ENCODE assay signal across 8 cellular contexts in genomic region chr11:45178890-45179663, GRCh38. TPM values are rescaled to one million over a fixed set of nuclear protein-coding genes. Genes with fewer than 3 reads are reported as not detected.
A peak's percentile ranks its signal among the peaks of the same experiment; 100 is the strongest.
DNase-seq lines count a peak whose midpoint lies in the region; ATAC-seq lines count a peak whose summit lies in the region.
"Had no signal": no experiment of that assay in that cellular context is flagged by ENCODE, and none has a peak within 500 bp of the region (broad histone marks: within the 10 kb centered on the region; RNA-seq: fewer than 3 reads in every experiment).

No MANE protein-coding gene starts in this region.

- H3K27ac Mint-ChIP-seq in activated T-helper 17 cell treated with anti-CD3 and anti-CD28 coated beads, Interleukin-2, amount 50 U/mL, for 72 hours: no peak overlapping the region
- H3K27ac Mint-ChIP-seq in immature natural killer cell: no peak overlapping the region
- H3K27ac Mint-ChIP-seq in stimulated activated memory B cell treated with anti-CD40 and anti-IgM and Interleukin-4, amounts not matched to agents 10 μg/mL and 1 μg/mL and 100 μg/mL, for 72 hours: peak overlapping the region; percentile 21
- H3K27ac Mint-ChIP-seq in activated CD4-positive, alpha-beta T cell treated with anti-CD3 and anti-CD28 coated beads, Interleukin-2, amount 10 ng/mL, durations not matched to agents 24 days and 14 days: no peak overlapping the region

- no peaks in the 10 kb centered on the region for H3K36me3 Mint-ChIP-seq in activated T-helper 17 cell treated with anti-CD3 and anti-CD28 coated beads, Interleukin-2, amount 50 U/mL, for 72 hours (ENCODE audit: low read depth)
- H3K36me3 Mint-ChIP-seq in immature natural killer cell: no peaks in the 10 kb centered on the region
- H3K36me3 Mint-ChIP-seq in stimulated activated memory B cell treated with anti-CD40 and anti-IgM and Interleukin-4, amounts not matched to agents 10 μg/mL and 1 μg/mL and 100 μg/mL, for 72 hours: peaks cover 16% of the 10 kb centered on the region
- no peaks in the 10 kb centered on the region for H3K36me3 Mint-ChIP-seq in activated CD4-positive, alpha-beta T cell treated with anti-CD3 and anti-CD28 coated beads, Interleukin-2, amount 10 ng/mL, durations not matched to agents 24 days and 14 days (ENCODE audit: low read depth)

- intact Hi-C loops in activated CD4-positive, alpha-beta T cell treated with anti-CD3 and anti-CD28 coated beads, Interleukin-2, amount 10 ng/mL, durations not matched to agents 24 days and 14 days (cut with micrococcal nuclease): no loop called here

- DNase-seq in HPDE6-E6E7 (ENCODE audit: extremely low spot score) (peak; percentile 60), immature natural killer cell (no peak), activated T-cell treated with anti-CD3 and anti-CD28 coated beads for 4 hours (no peak), NCI-H524 treated with DMSO at 0.1 percent for 48 hours (lab: John Stamatoyannopoulos, UW) (no peak)
- no peak for DNase-seq in activated CD4-positive, alpha-beta T cell treated with anti-CD3 and anti-CD28 coated beads, Interleukin-2, amount 10 ng/mL, durations not matched to agents 24 days and 14 days
- DNase-seq: NCI-H446 treated with DMSO at 0.1 percent for 48 hours had no signal

- peak overlapping the region; percentile 59 for H3K4me3 Mint-ChIP-seq in activated T-helper 17 cell treated with anti-CD3 and anti-CD28 coated beads, Interleukin-2, amount 50 U/mL, for 72 hours
- peak overlapping the region; percentile 30 to 85 (median 53) for H3K4me3 Mint-ChIP-seq in immature natural killer cell
- no peak overlapping the region for H3K4me3 Mint-ChIP-seq in stimulated activated memory B cell treated with anti-CD40 and anti-IgM and Interleukin-4, amounts not matched to agents 10 μg/mL and 1 μg/mL and 100 μg/mL, for 72 hours
- no peak overlapping the region for H3K4me3 Mint-ChIP-seq in activated CD4-positive, alpha-beta T cell treated with anti-CD3 and anti-CD28 coated beads, Interleukin-2, amount 10 ng/mL, durations not matched to agents 24 days and 14 days

- peaks cover 14% of the 10 kb centered on the region for H3K4me1 Mint-ChIP-seq in activated T-helper 17 cell treated with anti-CD3 and anti-CD28 coated beads, Interleukin-2, amount 50 U/mL, for 72 hours
- H3K4me1 Mint-ChIP-seq in immature natural killer cell: peaks cover 10 to 16% of the 10 kb centered on the region in 2 donors
- H3K4me1 Mint-ChIP-seq in stimulated activated memory B cell treated with anti-CD40 and anti-IgM and Interleukin-4, amounts not matched to agents 10 μg/mL and 1 μg/mL and 100 μg/mL, for 72 hours: peaks cover 30% of the 10 kb centered on the region
- peaks cover 2% of the 10 kb centered on the region for H3K4me1 Mint-ChIP-seq in activated CD4-positive, alpha-beta T cell treated with anti-CD3 and anti-CD28 coated beads, Interleukin-2, amount 10 ng/mL, durations not matched to agents 24 days and 14 days

- no peaks in the 10 kb centered on the region for H3K9me3 Mint-ChIP-seq in activated T-helper 17 cell treated with anti-CD3 and anti-CD28 coated beads, Interleukin-2, amount 50 U/mL, for 72 hours
- no peaks in the 10 kb centered on the region for H3K9me3 Mint-ChIP-seq in immature natural killer cell
- no peaks in the 10 kb centered on the region for H3K9me3 Mint-ChIP-seq in stimulated activated memory B cell treated with anti-CD40 and anti-IgM and Interleukin-4, amounts not matched to agents 10 μg/mL and 1 μg/mL and 100 μg/mL, for 72 hours
- H3K9me3 Mint-ChIP-seq in activated CD4-positive, alpha-beta T cell treated with anti-CD3 and anti-CD28 coated beads, Interleukin-2, amount 10 ng/mL, durations not matched to agents 24 days and 14 days: no peaks in the 10 kb centered on the region

- H3K27me3 Mint-ChIP-seq in activated T-helper 17 cell treated with anti-CD3 and anti-CD28 coated beads, Interleukin-2, amount 50 U/mL, for 72 hours: peaks cover 32% of the 10 kb centered on the region
- H3K27me3 Mint-ChIP-seq in immature natural killer cell (ENCODE audit: low read depth in 3 of 3): peaks cover 3 to 13% (median 6%) of the 10 kb centered on the region in 3 donors
- peaks cover 10% of the 10 kb centered on the region for H3K27me3 Mint-ChIP-seq in stimulated activated memory B cell treated with anti-CD40 and anti-IgM and Interleukin-4, amounts not matched to agents 10 μg/mL and 1 μg/mL and 100 μg/mL, for 72 hours
- peaks cover 41% of the 10 kb centered on the region for H3K27me3 Mint-ChIP-seq in activated CD4-positive, alpha-beta T cell treated with anti-CD3 and anti-CD28 coated beads, Interleukin-2, amount 10 ng/mL, durations not matched to agents 24 days and 14 days

- no peak for ATAC-seq in activated T-helper 17 cell treated with anti-CD3 and anti-CD28 coated beads, Interleukin-2, amount 50 U/mL, for 72 hours (replicated peaks)
- no peak for ATAC-seq in stimulated activated memory B cell treated with anti-CD40 and anti-IgM and Interleukin-4, amounts not matched to agents 10 μg/mL and 1 μg/mL and 100 μg/mL, for 72 hours

RNA-seq across cellular contexts. Expression of gene PRDM11, which starts 32.6 kb away (rescaled TPM):
- total RNA-seq in activated T-helper 17 cell treated with anti-CD3 and anti-CD28 coated beads, Interleukin-2, amount 50 U/mL, for 72 hours: 1 to 10 TPM in 1 of 2 donors, under 1 TPM in 1; 0.40 to 2.0 TPM
- polyA plus RNA-seq in immature natural killer cell: 1 to 10 TPM in 1 of 3 donors, under 1 TPM in 2; 0.84 to 1.2 (median 0.94) TPM
- total RNA-seq in activated CD4-positive, alpha-beta T cell treated with anti-CD3 and anti-CD28 coated beads, Interleukin-2, amount 10 ng/mL, durations not matched to agents 24 days and 14 days: 1.4 and 1.9 TPM in 2 replicates

Comparison
In these comparisons a context has a peak if more than half of its experiments do, and no peak if none do; other contexts are left out.
1. H3K4me3 Mint-ChIP-seq: peak in activated T-helper 17 cell treated with anti-CD3 and anti-CD28 coated beads, Interleukin-2, amount 50 U/mL, for 72 hours (single experiment) and immature natural killer cell (5 of 5); none in stimulated activated memory B cell treated with anti-CD40 and anti-IgM and Interleukin-4, amounts not matched to agents 10 μg/mL and 1 μg/mL and 100 μg/mL, for 72 hours (single experiment) and activated CD4-positive, alpha-beta T cell treated with anti-CD3 and anti-CD28 coated beads, Interleukin-2, amount 10 ng/mL, durations not matched to agents 24 days and 14 days (single experiment).